In genomic region chr12:101338087-101338486, GRCh38 we compare ENCODE assay signal across 33 cellular contexts.
"Had no signal": no experiment of that assay in that cellular context is flagged by ENCODE, and none has a peak within 500 bp of the region (broad histone marks: within the 10 kb centered on the region; RNA-seq: fewer than 3 reads in every experiment).

No MANE protein-coding gene starts in this region.

- ATAC-seq: activated naive CD4-positive, alpha-beta T cell treated with anti-CD3 and anti-CD28 coated beads, Interleukin-2, amount 50 U/mL, for 72 hours; activated naive CD8-positive, alpha-beta T cell treated with anti-CD3 and anti-CD28 coated beads, Interleukin-2, amount 50 U/mL, for 24 hours; activated T-cell treated with anti-CD3 and anti-CD28 coated beads, Interleukin-2, amount 50 U/mL, for 4 hours; activated T-cell treated with anti-CD3 and anti-CD28 coated beads, Interleukin-2, amount 50 U/mL, for 72 hours; activated T-helper 17 cell treated with anti-CD3 and anti-CD28 coated beads, Interleukin-2, amount 50 U/mL, for 72 hours; body of pancreas had no signal

- DNase-seq: activated effector memory CD4-positive, alpha-beta T cell treated with anti-CD3 and anti-CD28 coated beads, Interleukin-2, amount 50 U/mL, for 16 hours; activated effector memory CD4-positive, alpha-beta T cell treated with Interleukin-2 at 50 U/mL for 16 hours; activated gamma-delta T cell; activated gamma-delta T cell treated with Interleukin-2 at 50 U/mL for 16 hours; activated naive CD4-positive, alpha-beta T cell; activated naive CD4-positive, alpha-beta T cell treated with anti-CD3 and anti-CD28 coated beads for 36 hours; activated naive CD4-positive, alpha-beta T cell treated with anti-CD3 and anti-CD28 coated beads, Interleukin-2, amount 10 ng/mL, durations not matched to agents 7 days and 5 days; activated naive CD4-positive, alpha-beta T cell treated with anti-CD3 and anti-CD28 coated beads, Interleukin-2, amount 50 U/mL, for 16 hours; activated naive CD4-positive, alpha-beta T cell treated with Interleukin-2 at 50 U/mL for 16 hours; activated naive CD8-positive, alpha-beta T cell treated with anti-CD3 and anti-CD28 coated beads for 36 hours; activated naive CD8-positive, alpha-beta T cell treated with anti-CD3 and anti-CD28 coated beads, Interleukin-2, amount 10 ng/mL, durations not matched to agents 7 days and 5 days; activated naive CD8-positive, alpha-beta T cell treated with anti-CD3 and anti-CD28 coated beads, Interleukin-2, amount 50 U/mL, for 24 hours; activated T-cell treated with anti-CD3 and anti-CD28 coated beads, Interleukin-2, amount 50 U/mL, for 1 hour; activated T-cell treated with anti-CD3 and anti-CD28 coated beads, Interleukin-2, amount 50 U/mL, for 24 hours; activated T-cell treated with anti-CD3 and anti-CD28 coated beads, Interleukin-2, amount 50 U/mL, for 4 hours; activated T-cell treated with anti-CD3 and anti-CD28 coated beads, Interleukin-2, amount 50 U/mL, for 48 hours; activated T-cell treated with anti-CD3 and anti-CD28 coated beads, Interleukin-2, amount 50 U/mL, for 72 hours; adrenal gland; amniotic stem cell; amygdala; anterior cingulate cortex; aorta; body of pancreas; brain microvascular endothelial cell; caudate nucleus; central memory CD4-positive, alpha-beta T cell had no signal

- H3K9me3 ChIP-seq: adrenal gland, ascending aorta, body of pancreas, breast epithelium had no signal

- H3K27ac ChIP-seq: adrenal gland, ascending aorta, body of pancreas, brain microvascular endothelial cell, breast epithelium, cardiac muscle cell had no signal

- H3K27me3 ChIP-seq: adrenal gland, ascending aorta, body of pancreas, brain microvascular endothelial cell, breast epithelium, cardiac muscle cell had no signal

- H3K4me3 ChIP-seq: adrenal gland, ascending aorta, body of pancreas, breast epithelium, cardiac muscle cell had no signal

- FAIRE-seq: astrocyte, bronchial epithelial cell had no signal

- H3K4me1 ChIP-seq: adrenal gland, ascending aorta, body of pancreas, breast epithelium had no signal
